ENCODE assay signal across 27 cellular contexts in the genomic region with DNA sequence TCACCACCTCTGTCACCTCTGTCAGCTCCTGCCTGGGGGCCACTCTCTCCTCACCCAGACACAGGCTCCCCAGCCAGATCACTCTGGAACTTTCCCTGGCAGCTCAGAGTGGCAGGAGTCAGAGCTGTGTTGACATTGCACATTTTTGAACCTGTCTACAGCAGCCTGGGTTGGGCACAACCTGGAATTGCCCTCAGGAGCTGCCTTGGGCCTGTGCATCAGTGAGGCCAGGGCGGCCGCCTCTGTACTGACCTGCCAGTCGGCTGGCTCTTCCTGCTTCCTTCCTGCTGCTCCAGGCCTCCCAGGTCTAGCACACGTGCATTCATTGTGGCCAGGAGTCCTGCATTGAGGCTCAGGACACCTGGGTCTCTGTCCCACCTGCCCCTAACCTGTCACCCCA. TPM values are rescaled to one million over a fixed set of nuclear protein-coding genes. Genes with fewer than 3 reads are reported as not detected.
DNase-seq lines count a peak whose midpoint lies in the region; ATAC-seq and TF ChIP-seq lines count a peak whose summit lies in the region.
"Had no signal": no experiment of that assay in that cellular context is flagged by ENCODE, and none has a peak within 500 bp of the region (broad histone marks: within the 10 kb centered on the region; RNA-seq: fewer than 3 reads in every experiment).

No MANE protein-coding gene starts in this region.

- no peaks in the 10 kb centered on the region for H3K27me3 Mint-ChIP-seq in activated naive CD8-positive, alpha-beta T cell treated with anti-CD3 and anti-CD28 coated beads, Interleukin-2, amount 50 U/mL, for 24 hours
- no peaks in the 10 kb centered on the region for H3K27me3 Mint-ChIP-seq in activated naive CD8-positive, alpha-beta T cell treated with anti-CD3 and anti-CD28 coated beads for 36 hours
- H3K27me3 Mint-ChIP-seq in activated CD8-positive, alpha-beta T cell treated with anti-CD3 and anti-CD28 coated beads for 36 hours: no peaks in the 10 kb centered on the region
- H3K27me3 Mint-ChIP-seq: activated CD4-positive, alpha-beta memory T cell treated with anti-CD3 and anti-CD28 coated beads for 36 hours; activated naive CD4-positive, alpha-beta T cell treated with anti-CD3 and anti-CD28 coated beads, Interleukin-2, amount 10 ng/mL, durations not matched to agents 7 days and 5 days had no signal

- H3K4me1 Mint-ChIP-seq in activated naive CD8-positive, alpha-beta T cell treated with anti-CD3 and anti-CD28 coated beads, Interleukin-2, amount 50 U/mL, for 24 hours: no peaks in the 10 kb centered on the region
- H3K4me1 Mint-ChIP-seq in activated naive CD8-positive, alpha-beta T cell treated with anti-CD3 and anti-CD28 coated beads for 36 hours: no peaks in the 10 kb centered on the region
- H3K4me1 Mint-ChIP-seq in activated CD8-positive, alpha-beta T cell treated with anti-CD3 and anti-CD28 coated beads for 36 hours (ENCODE audit: low read depth): no peaks in the 10 kb centered on the region
- H3K4me1 Mint-ChIP-seq: activated naive CD4-positive, alpha-beta T cell treated with anti-CD3 and anti-CD28 coated beads, Interleukin-2, amount 10 ng/mL, durations not matched to agents 7 days and 5 days; immature natural killer cell; stimulated activated effector memory CD8-positive, alpha-beta T cell treated with anti-CD3 and anti-CD28 coated beads, Interleukin-12 subunit alpha, Interleukin-12 subunit beta, amount 100 ng/mL, for 72 hours had no signal

- peak; percentile 20 for ATAC-seq in activated naive CD8-positive, alpha-beta T cell treated with anti-CD3 and anti-CD28 coated beads, Interleukin-2, amount 50 U/mL, for 24 hours
- peak; percentile 43; the same call in 1 of the 2 replicates for ATAC-seq in Panc1
- ATAC-seq in left lung: peak; percentile 68
- no peak for ATAC-seq in GM21447 (IDR thresholded peaks at IDR 0.05; ENCODE audit: unreplicated experiment)
- ATAC-seq in activated CD8-positive, alpha-beta T cell treated with anti-CD3 and anti-CD28 coated beads for 36 hours: no peak
- ATAC-seq: stimulated activated effector memory CD8-positive, alpha-beta T cell treated with anti-CD3 and anti-CD28 coated beads, Interleukin-12 subunit alpha, Interleukin-12 subunit beta, amount 100 ng/mL, for 72 hours had no signal

- H3K36me3 Mint-ChIP-seq in activated naive CD8-positive, alpha-beta T cell treated with anti-CD3 and anti-CD28 coated beads, Interleukin-2, amount 50 U/mL, for 24 hours (ENCODE audit: low read depth): peaks cover 6% of the 10 kb centered on the region
- peaks cover 4% of the 10 kb centered on the region for H3K36me3 Mint-ChIP-seq in activated naive CD8-positive, alpha-beta T cell treated with anti-CD3 and anti-CD28 coated beads for 36 hours
- peaks cover 7% of the 10 kb centered on the region for H3K36me3 Mint-ChIP-seq in activated CD8-positive, alpha-beta T cell treated with anti-CD3 and anti-CD28 coated beads for 36 hours (ENCODE audit: low read depth)
- H3K36me3 Mint-ChIP-seq: stimulated activated effector memory CD8-positive, alpha-beta T cell treated with anti-CD3 and anti-CD28 coated beads, Interleukin-12 subunit alpha, Interleukin-12 subunit beta, amount 100 ng/mL, for 72 hours had no signal

- H3K27ac ChIP-seq in Panc1 (ENCODE audit: low read length) (no peak overlapping the region), left lung (no peak overlapping the region), skeletal muscle tissue (ENCODE audit: low read depth, low read length) (peak overlapping the region; percentile 55)
- H3K27ac ChIP-seq: A549, prostate gland, RWPE1 had no signal

- DNase-seq in activated naive CD8-positive, alpha-beta T cell treated with anti-CD3 and anti-CD28 coated beads, Interleukin-2, amount 50 U/mL, for 24 hours: no peak
- no peak for DNase-seq in activated naive CD8-positive, alpha-beta T cell treated with anti-CD3 and anti-CD28 coated beads for 36 hours
- DNase-seq in Panc1 (ENCODE audit: low read depth, low spot score): no peak
- DNase-seq in left lung: no peak
- no peak for DNase-seq in stimulated activated CD4-positive, alpha-beta T cell treated with anti-CD3 and anti-CD28 coated beads, Interleukin-12 subunit alpha, Interleukin-12 subunit beta, amount 100 ng/mL, for 4 hours
- no peak for DNase-seq in activated CD8-positive, alpha-beta T cell treated with anti-CD3 and anti-CD28 coated beads for 36 hours
- DNase-seq: activated CD4-positive, alpha-beta memory T cell treated with anti-CD3 and anti-CD28 coated beads for 36 hours; activated CD4-positive, CD25-positive, alpha-beta regulatory T cell treated with anti-CD3 and anti-CD28 coated beads, Interleukin-2, amount 50 U/mL, for 72 hours; activated CD8-positive, alpha-beta memory T cell treated with anti-CD3 and anti-CD28 coated beads, Interleukin-2, amount 50 U/mL, for 4 hours; activated naive CD4-positive, alpha-beta T cell treated with anti-CD3 and anti-CD28 coated beads, Interleukin-2, amount 10 ng/mL, durations not matched to agents 7 days and 5 days; amygdala; effector CD4-positive, alpha-beta T cell; immature natural killer cell; KG1; MM.1S; NCI-H1105 treated with DMSO at 0.1 percent for 48 hours; NCI-H1930; NCI-H510A treated with DMSO at 0.1 percent for 48 hours; nucleus accumbens; SK-N-SH had no signal

- in situ Hi-C loops in Panc1 (cut with HindIII; ENCODE audit: low pct_unique_long_range_greater_than_20kb, low sequenced_read_pairs): no loop called here

- TF ChIP-seq CTCF in Panc1 (IDR thresholded peaks at IDR 0.05) (no peak), left lung (IDR thresholded peaks at IDR 0.05) (no peak)
- TF ChIP-seq CTCF in activated CD8-positive, alpha-beta T cell treated with anti-CD3 and anti-CD28 coated beads for 36 hours (IDR thresholded peaks at IDR 0.05): no peak

- no peaks in the 10 kb centered on the region for H3K9me3 ChIP-seq in Panc1 (ENCODE audit: control insufficient read depth, insufficient read depth, low read depth, low read length)
- H3K9me3 ChIP-seq in left lung: no peaks in the 10 kb centered on the region
- H3K9me3 ChIP-seq in skeletal muscle tissue (ENCODE audit: control insufficient read depth in 3 of 3, low read length in 3 of 3): peaks cover 0 to 3% (median 0%) of the 10 kb centered on the region in 3 donors
- H3K9me3 ChIP-seq: A549, prostate gland, SK-N-SH had no signal

- H3K4me3 ChIP-seq in Panc1 (ENCODE audit: low read depth in 2 of 2, low read length in 2 of 2) (no peak overlapping the region), left lung (no peak overlapping the region), skeletal muscle tissue (ENCODE audit: low read length in 3 of 3) (no peak overlapping the region)
- H3K4me3 ChIP-seq: A549, prostate gland had no signal

- peaks cover 8% of the 10 kb centered on the region for H3K9me3 Mint-ChIP-seq in activated naive CD8-positive, alpha-beta T cell treated with anti-CD3 and anti-CD28 coated beads, Interleukin-2, amount 50 U/mL, for 24 hours
- no peaks in the 10 kb centered on the region for H3K9me3 Mint-ChIP-seq in activated naive CD8-positive, alpha-beta T cell treated with anti-CD3 and anti-CD28 coated beads for 36 hours
- peaks cover 7% of the 10 kb centered on the region for H3K9me3 Mint-ChIP-seq in activated CD8-positive, alpha-beta T cell treated with anti-CD3 and anti-CD28 coated beads for 36 hours
- H3K9me3 Mint-ChIP-seq: immature natural killer cell had no signal

- BruUV-seq in Panc1 (replicated peaks; lab: Mats Ljungman, UMichigan): no TSS peak

- H3K4me3 Mint-ChIP-seq in activated naive CD8-positive, alpha-beta T cell treated with anti-CD3 and anti-CD28 coated beads, Interleukin-2, amount 50 U/mL, for 24 hours: no peak overlapping the region
- H3K4me3 Mint-ChIP-seq in activated naive CD8-positive, alpha-beta T cell treated with anti-CD3 and anti-CD28 coated beads for 36 hours: no peak overlapping the region
- H3K4me3 Mint-ChIP-seq in activated CD8-positive, alpha-beta T cell treated with anti-CD3 and anti-CD28 coated beads for 36 hours: no peak overlapping the region
- H3K4me3 Mint-ChIP-seq: activated CD4-positive, alpha-beta memory T cell treated with anti-CD3 and anti-CD28 coated beads for 36 hours; activated naive CD4-positive, alpha-beta T cell treated with anti-CD3 and anti-CD28 coated beads, Interleukin-2, amount 10 ng/mL, durations not matched to agents 7 days and 5 days; immature natural killer cell; stimulated activated effector memory CD8-positive, alpha-beta T cell treated with anti-CD3 and anti-CD28 coated beads, Interleukin-12 subunit alpha, Interleukin-12 subunit beta, amount 100 ng/mL, for 72 hours; T-helper 1 cell treated with Interleukin-12 subunit alpha and Interleukin-12 subunit beta and Interleukin-4 antibody, amounts not matched to agents 30 μg/mL and 1 μg/mL, for 36 hours had no signal

- intact Hi-C loops in Panc1 (cut with micrococcal nuclease; ENCODE audit: unreplicated experiment): no loop called here
- intact Hi-C loops in left lung (cut with DNase I): no loop called here
- intact Hi-C loops in activated CD8-positive, alpha-beta T cell treated with anti-CD3 and anti-CD28 coated beads for 36 hours (cut with micrococcal nuclease): no loop called here

- CTCF ChIA-PET in Panc1 (lab: Charles Lee): no interaction called here
- CTCF ChIA-PET in activated CD8-positive, alpha-beta T cell treated with anti-CD3 and anti-CD28 coated beads for 36 hours (lab: Charles Lee): no interaction called here

- POLR2A ChIA-PET in Panc1 (lab: Charles Lee): no interaction called here
- POLR2A ChIA-PET in activated CD8-positive, alpha-beta T cell treated with anti-CD3 and anti-CD28 coated beads for 36 hours (lab: Charles Lee): no interaction called here

- H3K4me1 ChIP-seq in Panc1 (ENCODE audit: control insufficient read depth, insufficient read depth, low read length): no peaks in the 10 kb centered on the region
- peaks cover 0 to 12% of the 10 kb centered on the region in 2 donors for H3K4me1 ChIP-seq in left lung
- H3K4me1 ChIP-seq in skeletal muscle tissue (ENCODE audit: control insufficient read depth in 3 of 3, insufficient read depth in 3 of 3, low read length in 3 of 3): peaks cover 13 to 24% (median 17%) of the 10 kb centered on the region in 3 donors
- H3K4me1 ChIP-seq: A549, prostate gland had no signal

- peak overlapping the region; percentile 33 to 53 (median 43) for H3K9ac ChIP-seq in skeletal muscle tissue (ENCODE audit: low read depth in 1 of 3, low read length in 3 of 3)
- H3K9ac ChIP-seq: SK-N-SH had no signal

- no peaks in the 10 kb centered on the region for H3K36me3 ChIP-seq in Panc1 (ENCODE audit: control insufficient read depth, insufficient read depth, low read length)
- peaks cover 0 to 2% of the 10 kb centered on the region in 2 donors for H3K36me3 ChIP-seq in left lung
- H3K36me3 ChIP-seq in skeletal muscle tissue (ENCODE audit: control insufficient read depth in 3 of 3, insufficient read depth in 3 of 3, low read length in 3 of 3): peaks cover 0 to 4% (median 0%) of the 10 kb centered on the region in 3 donors
- H3K36me3 ChIP-seq: prostate gland had no signal

- H3K27me3 ChIP-seq in Panc1 (ENCODE audit: control insufficient read depth, insufficient read depth, low read length) (no peaks in the 10 kb centered on the region), left lung (no peaks in the 10 kb centered on the region), skeletal muscle tissue (ENCODE audit: control insufficient read depth in 3 of 3, insufficient read depth in 3 of 3, low read length in 3 of 3) (no peaks in the 10 kb centered on the region)

- H3K27ac Mint-ChIP-seq in activated naive CD8-positive, alpha-beta T cell treated with anti-CD3 and anti-CD28 coated beads, Interleukin-2, amount 50 U/mL, for 24 hours: no peak overlapping the region
- no peak overlapping the region for H3K27ac Mint-ChIP-seq in activated naive CD8-positive, alpha-beta T cell treated with anti-CD3 and anti-CD28 coated beads for 36 hours
- no peak overlapping the region for H3K27ac Mint-ChIP-seq in activated CD8-positive, alpha-beta T cell treated with anti-CD3 and anti-CD28 coated beads for 36 hours
- H3K27ac Mint-ChIP-seq: activated CD4-positive, alpha-beta memory T cell treated with anti-CD3 and anti-CD28 coated beads for 36 hours; activated naive CD4-positive, alpha-beta T cell treated with anti-CD3 and anti-CD28 coated beads, Interleukin-2, amount 10 ng/mL, durations not matched to agents 7 days and 5 days; stimulated activated effector memory CD8-positive, alpha-beta T cell treated with anti-CD3 and anti-CD28 coated beads, Interleukin-12 subunit alpha, Interleukin-12 subunit beta, amount 100 ng/mL, for 72 hours; T-helper 1 cell treated with Interleukin-12 subunit alpha and Interleukin-12 subunit beta and Interleukin-4 antibody, amounts not matched to agents 30 μg/mL and 1 μg/mL, for 36 hours had no signal

RNA-seq across cellular contexts. Expression of a gene that starts 14.2 kb away (rescaled TPM):
- total RNA-seq in activated naive CD8-positive, alpha-beta T cell treated with anti-CD3 and anti-CD28 coated beads for 36 hours: 10 to 100 TPM; 28.3 to 29.8 TPM
- total RNA-seq in Panc1 (2021; ENCODE audit: unreplicated experiment): 23.4 TPM
- 33.4 TPM for polyA plus RNA-seq in Panc1 (2012; ENCODE audit: insufficient read length)
- 10 to 100 TPM; 24.4 to 25.1 TPM for total RNA-seq in left lung
- 20.9 TPM for total RNA-seq in skeletal muscle tissue
- total RNA-seq in activated CD8-positive, alpha-beta T cell treated with anti-CD3 and anti-CD28 coated beads for 36 hours: 10 to 100 TPM; 26.2 to 28.9 TPM

RNA-seq across cellular contexts. Expression of a gene that starts 25.1 kb away (rescaled TPM):
- 1 to 10 TPM in 1 of 2 experiments, under 1 TPM in 1; 0.90 to 1.1 TPM for total RNA-seq in activated naive CD8-positive, alpha-beta T cell treated with anti-CD3 and anti-CD28 coated beads for 36 hours
- total RNA-seq in Panc1 (2021; ENCODE audit: unreplicated experiment) (2.8 TPM), left lung (10 to 100 TPM in 1 of 2 donors, 1 to 10 TPM in 1; 7.4 to 16.9 TPM), skeletal muscle tissue (3.7 TPM)
- polyA plus RNA-seq in Panc1 (2012; ENCODE audit: insufficient read length): 4.0 TPM
- 1 to 10 TPM; 1.1 to 1.3 TPM for total RNA-seq in activated CD8-positive, alpha-beta T cell treated with anti-CD3 and anti-CD28 coated beads for 36 hours

RNA-seq across cellular contexts. Expression of a gene that starts 56.4 kb away (rescaled TPM):
- 100 to 1,000 TPM; 136 to 139 TPM for total RNA-seq in activated naive CD8-positive, alpha-beta T cell treated with anti-CD3 and anti-CD28 coated beads for 36 hours
- total RNA-seq in Panc1 (2021; ENCODE audit: unreplicated experiment) (44.4 TPM), left lung (100 to 1,000 TPM in 1 of 2 donors, 10 to 100 TPM in 1; 62.5 to 101 TPM), skeletal muscle tissue (11.5 TPM)
- polyA plus RNA-seq in Panc1 (2012; ENCODE audit: insufficient read length): 46.3 TPM
- total RNA-seq in activated CD8-positive, alpha-beta T cell treated with anti-CD3 and anti-CD28 coated beads for 36 hours: 100 to 1,000 TPM; 151 to 153 TPM

Comparison
In these comparisons a context has a peak if more than half of its experiments do, and no peak if none do; other contexts are left out.
1. ATAC-seq: peak in activated naive CD8-positive, alpha-beta T cell treated with anti-CD3 and anti-CD28 coated beads, Interleukin-2, amount 50 U/mL, for 24 hours (single experiment), Panc1 (single experiment) and left lung (single experiment); none in GM21447 (single experiment) and activated CD8-positive, alpha-beta T cell treated with anti-CD3 and anti-CD28 coated beads for 36 hours (single experiment).